ENCODE assay signal across 24 cellular contexts in the genomic region with DNA sequence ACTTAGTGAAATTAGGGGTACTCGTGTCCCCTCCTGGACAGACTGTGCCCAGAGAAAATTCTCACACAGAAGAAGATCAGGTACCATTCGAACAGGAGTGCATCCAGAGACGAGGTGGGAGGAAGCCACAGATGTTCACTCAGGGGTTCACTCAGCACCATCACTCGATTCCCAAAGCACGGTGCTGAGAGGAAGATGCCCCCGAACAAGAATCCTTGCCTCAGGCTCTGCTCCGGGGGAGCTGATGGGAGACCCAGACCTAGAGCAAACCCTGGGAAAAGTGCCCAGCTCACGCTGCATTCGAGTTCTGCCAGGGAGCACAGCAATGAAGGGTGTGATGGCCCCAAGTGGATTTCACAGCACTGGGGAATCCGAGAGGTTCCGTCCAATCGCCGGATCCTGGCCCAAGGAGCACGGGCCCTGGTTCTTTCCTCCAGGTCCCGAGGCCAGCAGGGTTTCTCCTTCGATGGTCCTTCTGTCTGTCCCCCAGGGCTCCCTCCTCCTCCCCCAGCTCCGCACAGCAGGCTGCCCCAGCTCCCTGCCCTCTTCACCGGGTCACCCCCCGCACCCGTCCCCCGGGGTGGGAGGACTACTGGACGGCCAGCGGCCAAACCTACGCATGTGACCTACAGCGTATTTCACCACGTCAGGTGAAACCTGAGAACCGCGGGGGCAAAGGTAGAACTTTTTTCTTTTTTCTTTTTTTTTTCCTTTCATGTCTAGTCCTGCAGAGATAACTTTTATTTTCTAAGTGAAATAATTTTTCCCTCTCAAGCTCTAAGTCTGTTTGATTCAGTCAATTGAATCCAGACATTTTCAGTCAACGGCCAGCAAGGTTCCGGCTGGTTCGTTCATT. TPM values are rescaled to one million over a fixed set of nuclear protein-coding genes. Genes with fewer than 3 reads are reported as not detected.
A peak's percentile ranks its signal among the peaks of the same experiment; 100 is the strongest.
DNase-seq lines count a peak whose midpoint lies in the region; ATAC-seq and TF ChIP-seq lines count a peak whose summit lies in the region.
"Had no signal": no experiment of that assay in that cellular context is flagged by ENCODE, and none has a peak within 500 bp of the region (broad histone marks: within the 10 kb centered on the region; RNA-seq: fewer than 3 reads in every experiment).

No MANE protein-coding gene starts in this region.

- DNase-seq in WTC11 (ENCODE audit: low spot score) (no peak), mucosa of descending colon (peak in 2 of 3 donors; percentile 47 to 65), NCI-H146 treated with DMSO at 0.1 percent for 48 hours (lab: John Stamatoyannopoulos, UW; ENCODE audit: unreplicated experiment) (no peak), A172 (ENCODE audit: low spot score) (no peak)
- DNase-seq: activated CD4-positive, alpha-beta T cell treated with anti-CD3 and anti-CD28 coated beads, Interleukin-2, amount 50 U/mL, for 4 hours; activated naive CD4-positive, alpha-beta T cell treated with anti-CD3 and anti-CD28 coated beads for 36 hours; activated T-cell treated with anti-CD3 and anti-CD28 coated beads, Interleukin-2, amount 50 U/mL, for 1 hour; effector memory CD4-positive, alpha-beta T cell; HCEC 1CT; naive B cell; NCI-H1105; NCI-H2171; NCI-H526 treated with DMSO at 0.1 percent for 48 hours; SIG-M5; stimulated activated CD4-positive, alpha-beta T cell treated with anti-CD3 and anti-CD28 coated beads, Interleukin-12 subunit alpha, Interleukin-12 subunit beta, amount 100 ng/mL, for 4 hours had no signal

- H3K9me3 Mint-ChIP-seq in WTC11, result no peaks in the 10 kb centered on the region
- H3K9me3 Mint-ChIP-seq: naive B cell had no signal

- peak overlapping the region; percentile 24 for H3K27ac ChIP-seq in 22Rv1
- H3K27ac ChIP-seq: A549; ascending aorta; BLaER1 treated with 17β-estradiol and CSF1 and Interleukin-3, amounts not matched to agents 10 nM and 100 nM; thoracic aorta had no signal

- POLR2A ChIA-PET in WTC11 (lab: Charles Lee), result no interaction called here

- CTCF ChIA-PET in WTC11 (lab: Charles Lee), result interaction anchor here (2.1 to 3.3 kb wide), 3 partner anchors 9 to 121 kb away, joined by 7 to 48 read pairs (median 17); a partner anchor contains a TSS

- no peaks in the 10 kb centered on the region for H3K9me3 ChIP-seq in mucosa of descending colon
- H3K9me3 ChIP-seq: A549; ascending aorta; BLaER1 treated with 17β-estradiol and CSF1 and Interleukin-3, amounts not matched to agents 10 nM and 100 nM; thoracic aorta had no signal

- H3K27me3 Mint-ChIP-seq in WTC11 (ENCODE audit: low read depth), result peaks cover 12% of the 10 kb centered on the region

- intact Hi-C loops in mucosa of descending colon (cut with DNase I, micrococcal nuclease), result no loop called here

- H3K36me3 Mint-ChIP-seq in WTC11, result no peaks in the 10 kb centered on the region
- H3K36me3 Mint-ChIP-seq: naive B cell had no signal

- ATAC-seq in WTC11 (no peak), mucosa of descending colon (peak; percentile 13), GM19463 (IDR thresholded peaks at IDR 0.05; ENCODE audit: unreplicated experiment) (no peak)
- ATAC-seq: A549 had no signal

- H3K4me3 ChIP-seq in mucosa of descending colon, result no peak overlapping the region
- H3K4me3 ChIP-seq: A549; ascending aorta; BLaER1 treated with 17β-estradiol and CSF1 and Interleukin-3, amounts not matched to agents 10 nM and 100 nM; thoracic aorta had no signal

- H3K4me1 Mint-ChIP-seq in WTC11, result peaks cover 30% of the 10 kb centered on the region

- TF ChIP-seq CTCF in 22Rv1 (IDR thresholded peaks at IDR 0.05), result no peak
- TF ChIP-seq CTCF in WTC11 (IDR thresholded peaks at IDR 0.05), result no peak
- no peak for TF ChIP-seq CTCF in mucosa of descending colon (IDR thresholded peaks at IDR 0.05)

- no peaks in the 10 kb centered on the region for H3K36me3 ChIP-seq in mucosa of descending colon (ENCODE audit: low read depth)
- H3K36me3 ChIP-seq: ascending aorta; BLaER1 treated with 17β-estradiol and CSF1 and Interleukin-3, amounts not matched to agents 10 nM and 100 nM; thoracic aorta had no signal

- no peak overlapping the region for H3K4me3 Mint-ChIP-seq in WTC11
- H3K4me3 Mint-ChIP-seq: activated naive CD4-positive, alpha-beta T cell treated with anti-CD3 and anti-CD28 coated beads for 36 hours had no signal

- no peak overlapping the region for H3K27ac Mint-ChIP-seq in WTC11
- H3K27ac Mint-ChIP-seq: activated naive CD4-positive, alpha-beta T cell treated with anti-CD3 and anti-CD28 coated beads for 36 hours had no signal

- peaks cover 24% of the 10 kb centered on the region for H3K4me1 ChIP-seq in mucosa of descending colon (ENCODE audit: low read depth)

TF ChIP-seq in WTC11, 78 proteins besides CTCF, POLR2A, EP300 and RAD21:
- TF ChIP-seq ZNF317 (CRISPR knock-in tag; IDR thresholded peaks at IDR 0.05; ENCODE audit: borderline replicate concordance, low read depth), result no peak
- TF ChIP-seq GABPB1 (CRISPR knock-in tag; IDR thresholded peaks at IDR 0.05), result 0 out of 2 replicates have a peak, but pooled peaks have one; percentile 25

RNA-seq across cellular contexts. Expression of a gene that starts 10.2 kb away (rescaled TPM):
- 211 to 229 TPM (median 222 TPM) in 3 replicates for total RNA-seq in WTC11 (2021)
- 100 to 1,000 TPM in 1 of 3 donors, 10 to 100 TPM in 2; 79.8 to 101 (median 96.9) TPM for total RNA-seq in mucosa of descending colon
- 102 and 117 TPM in 2 replicates for total RNA-seq in A172 (2014; rRNA removed; shearing (Covaris generic))

RNA-seq across cellular contexts. Expression of a gene that starts 34.2 kb away (rescaled TPM):
- total RNA-seq in WTC11 (2021), result 15.2 to 18.8 TPM (median 16.5 TPM) in 3 replicates
- total RNA-seq in mucosa of descending colon, result 10 to 100 TPM in 1 of 3 donors, 1 to 10 TPM in 2; 5.6 to 14.6 (median 5.7) TPM
- total RNA-seq in A172 (2014; rRNA removed; shearing (Covaris generic)), result 2.4 and 10.3 TPM in 2 replicates

RNA-seq across cellular contexts. Expression of a gene that starts 43.4 kb away (rescaled TPM):
- 0.31 to 1.5 TPM (median 0.94 TPM) in 3 replicates for total RNA-seq in WTC11 (2021)
- 1 to 10 TPM in 1 of 3 donors, under 1 TPM in 2; 0.35 to 4.3 (median 0.58) TPM for total RNA-seq in mucosa of descending colon
- not detected in 2 replicates for total RNA-seq in A172 (2014; rRNA removed; shearing (Covaris generic))
- total RNA-seq: activated naive CD4-positive, alpha-beta T cell treated with anti-CD3 and anti-CD28 coated beads for 36 hours; cerebellum; lung microvascular endothelial cell; T-helper 1 cell treated with Interleukin-12 subunit alpha and Interleukin-12 subunit beta and Interleukin-4 antibody, amounts not matched to agents 30 ng/mL and 1 ng/mL, for 36 hours had no signal

RNA-seq across cellular contexts. Expression of a gene that starts 52.4 kb away (rescaled TPM):
- 63.0 to 66.3 TPM (median 66.2 TPM) in 3 replicates for total RNA-seq in WTC11 (2021)
- 10 to 100 TPM; 46.4 to 57.2 (median 54.1) TPM for total RNA-seq in mucosa of descending colon
- total RNA-seq in A172 (2014; rRNA removed; shearing (Covaris generic)), result 179 TPM in 2 replicates

RNA-seq across cellular contexts. Expression of a gene that starts 52.5 kb away (rescaled TPM):
- total RNA-seq in WTC11 (2021), result 31.1 to 39.1 TPM (median 35.9 TPM) in 3 replicates
- 10 to 100 TPM; 50.1 to 68.9 (median 57.3) TPM for total RNA-seq in mucosa of descending colon
- 45.8 and 61.0 TPM in 2 replicates for total RNA-seq in A172 (2014; rRNA removed; shearing (Covaris generic))

Comparison
In these comparisons a context has a peak if more than half of its experiments do, and no peak if none do; other contexts are left out.
1. DNase-seq: peak in mucosa of descending colon (2 of 3); none in WTC11 (single experiment), NCI-H146 treated with DMSO at 0.1 percent for 48 hours (single experiment) and A172 (single experiment).